21 cellular contexts compared by ENCODE assay signal in genomic region chr6:92026878-92027277, GRCh38.
DNase-seq lines count a peak whose midpoint lies in the region; ATAC-seq, FAIRE-seq and TF ChIP-seq lines count a peak whose summit lies in the region.
"Had no signal": no experiment of that assay in that cellular context is flagged by ENCODE, and none has a peak within 500 bp of the region (broad histone marks: within the 10 kb centered on the region; RNA-seq: fewer than 3 reads in every experiment).

No MANE protein-coding gene starts in this region.

- H2BK20ac ChIP-seq in IMR-90 (ENCODE audit: low read depth, low read length) (no peak overlapping the region), H1 (ENCODE audit: low read length) (no peak overlapping the region)

- CTCF ChIA-PET in A549 (lab: Yijun Ruan, JAX) (no interaction called here), IMR-90 (lab: Yijun Ruan, JAX) (no interaction called here), H1 (lab: Charles Lee; ENCODE audit: partially characterized antibody) (no interaction called here)

- in situ Hi-C loops in IMR-90 (cut with MboI; ENCODE audit: low sequenced_read_pairs), result no loop called here

- no peaks in the 10 kb centered on the region for H3K9me1 ChIP-seq in IMR-90 (ENCODE audit: insufficient read depth, low read length)

- intact Hi-C loops in IMR-90 (cut with micrococcal nuclease), result no loop called here
- intact Hi-C loops in head of caudate nucleus (cut with DNase I), result no loop called here

- WGBS in A549 (ENCODE audit: missing lambda C conversion rate), result 0% methylated on average over 1 of the region's 1 CpG
- no CpG with 5 or more reads among the region's 1 CpG for WGBS in IMR-90 (ENCODE audit: extremely low coverage in 2 of 2, insufficient read length in 1 of 2), 2 experiments
- WGBS in H1 (ENCODE audit: extremely low coverage in 1 of 2, insufficient coverage in 1 of 2, insufficient read length in 1 of 2, insufficient replicate concordance in 2 of 2, low coverage in 1 of 2, low lambda C conversion rate in 2 of 2, missing lambda C conversion rate in 1 of 2), 2 experiments, result 88% methylated on average over 1 of the region's 1 CpG; no CpG with 5 or more reads in 1 of the 2 experiments
- WGBS in suprapubic skin, result 77% methylated on average over 1 of the region's 1 CpG

- ATAC-seq in A549 (no peak), IMR-90 (ENCODE audit: low read depth) (no peak), GM18505 (IDR thresholded peaks at IDR 0.05; ENCODE audit: unreplicated experiment) (no peak)
- ATAC-seq: CD8-positive, alpha-beta T cell had no signal

- H3K23ac ChIP-seq in IMR-90 (ENCODE audit: low read depth, low read length) (no peak overlapping the region), H1 (ENCODE audit: insufficient read length) (no peak overlapping the region)

- no peaks in the 10 kb centered on the region for H3K23me2 ChIP-seq in H1 (ENCODE audit: low read depth, low read length)

- H3K14ac ChIP-seq in IMR-90 (replicated peaks; ENCODE audit: low read depth, low read length), result no peak overlapping the region
- no peak overlapping the region for H3K14ac ChIP-seq in H1 (ENCODE audit: insufficient read length)

- H3K4me2 ChIP-seq in A549, result no peak overlapping the region
- no peak overlapping the region for H3K4me2 ChIP-seq in IMR-90 (ENCODE audit: low read depth, low read length)
- no peak overlapping the region for H3K4me2 ChIP-seq in H1 (ENCODE audit: insufficient read depth in 1 of 2, low read depth in 2 of 2, low read length in 2 of 2)
- H3K4me2 ChIP-seq: BLaER1 treated with 17β-estradiol and CSF1 and Interleukin-3, amounts not matched to agents 10 nM and 100 nM had no signal

- H3K27ac ChIP-seq in A549 (no peak overlapping the region), IMR-90 (ENCODE audit: insufficient read depth, low read length) (no peak overlapping the region), H1 (ENCODE audit: low read depth, low read length) (no peak overlapping the region), suprapubic skin (no peak overlapping the region)
- H3K27ac ChIP-seq: BLaER1 treated with 17β-estradiol and CSF1 and Interleukin-3, amounts not matched to agents 10 nM and 100 nM; C4-2B had no signal

- no peak for TF ChIP-seq POLR2A in A549 (IDR thresholded peaks at IDR 0.05; ENCODE audit: low read length)
- no peak for TF ChIP-seq POLR2A in IMR-90 (IDR thresholded peaks at IDR 0.05; ENCODE audit: low read depth, low read length)
- TF ChIP-seq POLR2A in H1 (IDR thresholded peaks at IDR 0.05; ENCODE audit: control extremely low read depth in 1 of 2, low read depth in 2 of 2, low read length in 2 of 2), result no peak
- TF ChIP-seq POLR2A in suprapubic skin (IDR thresholded peaks at IDR 0.05), result no peak
- TF ChIP-seq POLR2A in GM18505 (IDR thresholded peaks at IDR 0.05; ENCODE audit: borderline replicate concordance, extremely low read depth, insufficient read depth, insufficient read length), result no peak

- H3K4me1 ChIP-seq in A549 (no peaks in the 10 kb centered on the region), IMR-90 (ENCODE audit: control insufficient read depth, insufficient read depth, low read length) (no peaks in the 10 kb centered on the region), H1 (replicated peaks in 1 of 4; ENCODE audit: control insufficient read depth in 3 of 4, insufficient read depth in 4 of 4, low read length in 3 of 4) (no peaks in the 10 kb centered on the region), suprapubic skin (no peaks in the 10 kb centered on the region)
- H3K4me1 ChIP-seq: BLaER1 treated with 17β-estradiol and CSF1 and Interleukin-3, amounts not matched to agents 10 nM and 100 nM; Caco-2 had no signal

- no peak overlapping the region for H4K91ac ChIP-seq in IMR-90 (ENCODE audit: insufficient read depth, low read depth, low read length)
- H4K91ac ChIP-seq in H1 (replicated peaks; ENCODE audit: insufficient read length, low read length), result no peak overlapping the region

- H3K4me3 ChIP-seq in A549 (no peak overlapping the region), IMR-90 (ENCODE audit: insufficient read depth, low read depth, low read length) (no peak overlapping the region), H1 (ENCODE audit: extremely low read depth in 1 of 4, insufficient read depth in 2 of 4, low read depth in 3 of 4, low read length in 4 of 4) (no peak overlapping the region), suprapubic skin (no peak overlapping the region)
- H3K4me3 ChIP-seq: BLaER1 treated with 17β-estradiol and CSF1 and Interleukin-3, amounts not matched to agents 10 nM and 100 nM had no signal

- H2BK5ac ChIP-seq in IMR-90 (ENCODE audit: low read depth, low read length, poor library complexity, severe bottlenecking) (no peak overlapping the region), H1 (ENCODE audit: low read depth, low read length) (no peak overlapping the region)

- H3K79me2 ChIP-seq in H1 (ENCODE audit: control insufficient read depth in 1 of 2, insufficient read depth in 2 of 2, low read length in 2 of 2), result no peaks in the 10 kb centered on the region

- H2BK15ac ChIP-seq in IMR-90 (ENCODE audit: low read depth, low read length) (no peak overlapping the region), H1 (ENCODE audit: low read length) (no peak overlapping the region)

- H3K4ac ChIP-seq in IMR-90 (ENCODE audit: low read depth, low read length) (no peak overlapping the region), H1 (replicated peaks; ENCODE audit: insufficient read length, low read depth, low read length) (no peak overlapping the region)

- H3K79me1 ChIP-seq in IMR-90 (ENCODE audit: low read depth in 1 of 2, low read length in 2 of 2) (no peaks in the 10 kb centered on the region), H1 (ENCODE audit: low read depth, low read length) (no peaks in the 10 kb centered on the region)

- H3K9ac ChIP-seq in IMR-90 (ENCODE audit: low read depth, low read length) (no peak overlapping the region), H1 (replicated peaks in 1 of 4; ENCODE audit: extremely low read depth in 1 of 4, low read depth in 3 of 4, low read length in 3 of 4) (no peak overlapping the region)
- H3K9ac ChIP-seq: BLaER1 treated with 17β-estradiol and CSF1 and Interleukin-3, amounts not matched to agents 10 nM and 100 nM had no signal

- H3K18ac ChIP-seq in IMR-90 (ENCODE audit: low read depth, low read length) (no peak overlapping the region), H1 (ENCODE audit: extremely low read depth, low read length) (no peak overlapping the region)

- DNase-seq in A549 (ENCODE audit: low read depth in 1 of 2, low spot score in 1 of 2), result no peak
- DNase-seq in IMR-90, result no peak
- DNase-seq in H1 (ENCODE audit: low read depth in 1 of 2, low spot score in 2 of 2), result no peak
- no peak for DNase-seq in head of caudate nucleus
- DNase-seq in suprapubic skin (ENCODE audit: low spot score in 2 of 2), result no peak
- DNase-seq: 8988T; AML-193; Caco-2; Calu3; CD4-positive, alpha-beta T cell; CD8-positive, alpha-beta T cell; DMS79 treated with DMSO at 0.1 percent for 48 hours; GF-D8 had no signal

- H2AFZ ChIP-seq in IMR-90 (replicated peaks; ENCODE audit: low read length, poor library complexity) (no peak overlapping the region), H1 (ENCODE audit: low read length) (no peak overlapping the region)

- dilution Hi-C loops in IMR-90 (cut with HindIII; ENCODE audit: low sequenced_read_pairs, unreplicated experiment), result no loop called here

- TF ChIP-seq RAD21 in A549 (conservative IDR thresholded peaks at IDR 0.05 in 1 of 2, IDR thresholded peaks at IDR 0.05 in 1 of 2) (no peak), IMR-90 (IDR thresholded peaks at IDR 0.05; ENCODE audit: low read length) (no peak), H1 (IDR thresholded peaks at IDR 0.05 in 1 of 2, conservative IDR thresholded peaks at IDR 0.05 in 1 of 2; ENCODE audit: low read depth in 2 of 2, low read length in 2 of 2) (no peak)

- H4K5ac ChIP-seq in IMR-90 (ENCODE audit: low read depth, low read length) (no peak overlapping the region), H1 (ENCODE audit: insufficient read length, low read depth, low read length) (no peak overlapping the region)

- H3K9me3 ChIP-seq in A549, result no peaks in the 10 kb centered on the region
- no peaks in the 10 kb centered on the region for H3K9me3 ChIP-seq in IMR-90 (ENCODE audit: control insufficient read depth, insufficient read depth, low read length)
- H3K9me3 ChIP-seq in H1 (ENCODE audit: insufficient read depth in 2 of 2, low read depth in 1 of 2, low read length in 1 of 2), result no peaks in the 10 kb centered on the region
- no peaks in the 10 kb centered on the region for H3K9me3 ChIP-seq in suprapubic skin
- H3K9me3 ChIP-seq: BLaER1 treated with 17β-estradiol and CSF1 and Interleukin-3, amounts not matched to agents 10 nM and 100 nM; Caco-2 had no signal

- no peaks in the 10 kb centered on the region for H3K36me3 ChIP-seq in IMR-90 (ENCODE audit: control insufficient read depth, insufficient read depth, low read length)
- H3K36me3 ChIP-seq in H1 (ENCODE audit: control insufficient read depth in 2 of 4, insufficient read depth in 4 of 4, low read length in 3 of 4), result no peaks in the 10 kb centered on the region
- no peaks in the 10 kb centered on the region for H3K36me3 ChIP-seq in suprapubic skin
- H3K36me3 ChIP-seq: BLaER1 treated with 17β-estradiol and CSF1 and Interleukin-3, amounts not matched to agents 10 nM and 100 nM had no signal

- no TSS peak for BruUV-seq in IMR-90 (replicated peaks; lab: Mats Ljungman, UMichigan)

- H3K27me3 ChIP-seq in IMR-90 (ENCODE audit: control insufficient read depth, insufficient read depth, low read length) (no peaks in the 10 kb centered on the region), H1 (replicated peaks in 1 of 4; ENCODE audit: control insufficient read depth in 3 of 4, extremely low read depth in 1 of 4, insufficient read depth in 3 of 4, low read length in 3 of 4) (no peaks in the 10 kb centered on the region), suprapubic skin (no peaks in the 10 kb centered on the region)
- H3K27me3 ChIP-seq: BLaER1 treated with 17β-estradiol and CSF1 and Interleukin-3, amounts not matched to agents 10 nM and 100 nM had no signal

- H4K8ac ChIP-seq in IMR-90 (ENCODE audit: low read depth in 2 of 2, low read length in 2 of 2), result no peak overlapping the region
- H4K8ac ChIP-seq in H1 (ENCODE audit: extremely low read depth, insufficient read depth, low read length), result no peak overlapping the region

- no peak overlapping the region for H3K56ac ChIP-seq in IMR-90 (ENCODE audit: extremely low read depth, insufficient read depth, low read length)
- no peak overlapping the region for H3K56ac ChIP-seq in H1 (replicated peaks; ENCODE audit: insufficient read length, low read depth, low read length)

- H2AK5ac ChIP-seq in IMR-90 (ENCODE audit: low read depth, low read length), result no peak overlapping the region
- H2AK5ac ChIP-seq in H1 (ENCODE audit: low read depth, low read length), result no peak overlapping the region

- H2AK9ac ChIP-seq in IMR-90 (replicated peaks; ENCODE audit: low read depth, low read length, poor library complexity), result no peak overlapping the region

- no peak overlapping the region for H2BK120ac ChIP-seq in IMR-90 (ENCODE audit: low read depth, low read length)
- no peak overlapping the region for H2BK120ac ChIP-seq in H1 (replicated peaks; ENCODE audit: low read depth, low read length)

- no peak for FAIRE-seq in A549 (lab: Jason Lieb, UNC)
- FAIRE-seq in H1 (lab: Jason Lieb, UNC), result no peak
- FAIRE-seq: A204.1, D721Med, G401.6, GM12891, GM18507 had no signal

- POLR2A ChIA-PET in A549 (lab: Yijun Ruan, JAX) (no interaction called here), IMR-90 (lab: Charles Lee; ENCODE audit: unreplicated experiment) (no interaction called here), H1 (lab: Charles Lee; ENCODE audit: partially characterized antibody) (no interaction called here)

- TF ChIP-seq EP300 in A549 (IDR thresholded peaks at IDR 0.05), result no peak
- TF ChIP-seq EP300 in H1 (IDR thresholded peaks at IDR 0.05; ENCODE audit: borderline replicate concordance in 1 of 2, low read depth in 2 of 2, low read length in 2 of 2), result no peak
- TF ChIP-seq EP300 in suprapubic skin (IDR thresholded peaks at IDR 0.05), result no peak

- H4K20me1 ChIP-seq in IMR-90 (ENCODE audit: insufficient read depth, low read length) (no peaks in the 10 kb centered on the region), H1 (replicated peaks in 1 of 2; ENCODE audit: control insufficient read depth in 1 of 2, insufficient read depth in 2 of 2, low read length in 2 of 2) (no peaks in the 10 kb centered on the region)
- H4K20me1 ChIP-seq: BLaER1 treated with 17β-estradiol and CSF1 and Interleukin-3, amounts not matched to agents 10 nM and 100 nM had no signal

- no peak overlapping the region for H2BK12ac ChIP-seq in H1 (ENCODE audit: low read depth, low read length)

- no peak for TF ChIP-seq CTCF in A549 (IDR thresholded peaks at IDR 0.05)
- TF ChIP-seq CTCF in IMR-90 (conservative IDR thresholded peaks at IDR 0.05; ENCODE audit: low read depth, low read length), result no peak
- no peak for TF ChIP-seq CTCF in H1 (IDR thresholded peaks at IDR 0.05; ENCODE audit: control extremely low read depth in 1 of 3, insufficient read depth in 1 of 3, low read depth in 1 of 3, low read length in 3 of 3)
- no peak for TF ChIP-seq CTCF in suprapubic skin (IDR thresholded peaks at IDR 0.05)

Comparison
In these comparisons a context has a peak if more than half of its experiments do, and no peak if none do; other contexts are left out.
1. Of the 18 proteins assayed by ChIP-seq in both H1 and A549: peak only in H1: none; only in A549: none; in both: MAFK; in neither: 17.